1 cellular context compared by ENCODE assay signal in the genomic region with DNA sequence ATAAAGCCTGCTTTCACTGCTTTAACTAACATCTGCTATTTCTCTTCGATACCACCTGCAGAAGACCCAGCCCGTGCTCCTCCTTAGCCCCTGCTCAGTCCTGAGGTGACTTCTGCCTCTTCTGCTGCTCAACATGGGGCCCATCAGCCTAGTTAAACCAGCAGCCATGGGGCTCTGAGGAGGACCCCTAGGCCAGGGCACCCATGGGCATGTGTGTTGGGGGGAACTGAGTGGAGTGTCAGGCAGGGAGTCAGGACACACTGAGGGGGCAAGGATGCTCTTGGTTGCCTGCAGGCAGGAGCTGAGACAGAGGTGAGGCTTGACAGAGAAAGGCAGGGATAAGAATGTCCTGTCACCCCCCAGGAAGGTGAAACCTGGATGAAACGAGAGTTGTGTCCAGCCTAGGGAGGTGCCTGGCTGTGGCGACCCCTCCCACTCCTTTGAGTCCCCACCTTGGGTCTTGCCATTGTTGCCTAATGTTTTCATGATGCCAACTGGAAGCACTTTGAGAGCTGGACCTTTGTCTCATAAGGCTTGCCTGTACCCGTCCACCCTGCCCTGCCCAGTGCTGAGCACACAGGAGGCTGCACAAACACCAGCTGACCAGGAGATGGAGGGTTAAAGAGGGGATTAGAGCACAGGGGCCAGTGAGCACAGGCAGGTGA.
TF ChIP-seq lines count a peak whose summit lies in the region.

No MANE protein-coding gene starts in this region.

TF ChIP-seq in H1, 55 proteins besides CTCF, POLR2A, EP300 and RAD21:
- no peak for TF ChIP-seq CHD2 (IDR thresholded peaks at IDR 0.05; ENCODE audit: low read length)
- TF ChIP-seq TBP (IDR thresholded peaks at IDR 0.05; ENCODE audit: low read depth, low read length) = no peak
- no peak for TF ChIP-seq BRCA1 (IDR thresholded peaks at IDR 0.05; ENCODE audit: low read depth, low read length)
- no peak for TF ChIP-seq CHD1 (IDR thresholded peaks at IDR 0.05; ENCODE audit: low read depth, low read length)
- TF ChIP-seq SUZ12 (IDR thresholded peaks at IDR 0.05; ENCODE audit: low read length) = no peak
- no peak for TF ChIP-seq MAFK (IDR thresholded peaks at IDR 0.05; ENCODE audit: low read depth, low read length)
- TF ChIP-seq PHF8 (conservative IDR thresholded peaks at IDR 0.05; ENCODE audit: low read depth, low read length) = no peak
- TF ChIP-seq FOSL1 (IDR thresholded peaks at IDR 0.05; ENCODE audit: insufficient read depth, low read depth, low read length) = no peak
- TF ChIP-seq CBX8 (IDR thresholded peaks at IDR 0.05; ENCODE audit: borderline replicate concordance, low read depth, low read length) = no peak
- TF ChIP-seq TAF7 (optimal IDR thresholded peaks at IDR 0.05; ENCODE audit: borderline replicate concordance, low read depth, low read length) = no peak
- TF ChIP-seq, protein P1, sequence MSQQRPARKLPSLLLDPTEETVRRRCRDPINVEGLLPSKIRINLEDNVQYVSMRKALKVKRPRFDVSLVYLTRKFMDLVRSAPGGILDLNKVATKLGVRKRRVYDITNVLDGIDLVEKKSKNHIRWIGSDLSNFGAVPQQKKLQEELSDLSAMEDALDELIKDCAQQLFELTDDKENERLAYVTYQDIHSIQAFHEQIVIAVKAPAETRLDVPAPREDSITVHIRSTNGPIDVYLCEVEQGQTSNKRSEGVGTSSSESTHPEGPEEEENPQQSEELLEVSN (IDR thresholded peaks at IDR 0.05) = no peak
- TF ChIP-seq RFX5 (IDR thresholded peaks at IDR 0.05; ENCODE audit: borderline replicate concordance, low read depth, low read length) = no peak
